9 cellular contexts compared by ENCODE assay signal in genomic region chr2:207162319-207162718, GRCh38. TPM values are rescaled to one million over a fixed set of nuclear protein-coding genes. Genes with fewer than 3 reads are reported as not detected.
DNase-seq lines count a peak whose midpoint lies in the region; ATAC-seq and TF ChIP-seq lines count a peak whose summit lies in the region.
"Had no signal": no experiment of that assay in that cellular context is flagged by ENCODE, and none has a peak within 500 bp of the region (broad histone marks: within the 10 kb centered on the region; RNA-seq: fewer than 3 reads in every experiment).

No MANE protein-coding gene starts in this region.

- H3K27me3 Mint-ChIP-seq in activated T-helper 1 cell treated with anti-CD3 and anti-CD28 coated beads, Interleukin-12 subunit alpha, Interleukin-12 subunit beta, Interleukin-2, Interleukin-4 antibody, amounts not matched to agents 30 ng/mL and 10 ng/mL and 1 ng/mL, durations not matched to agents 14 hours and 24 hours and 36 hours (ENCODE audit: insufficient read depth): no peaks in the 10 kb centered on the region

- H3K36me3 ChIP-seq in HAP-1 (replicated peaks) (no peaks in the 10 kb centered on the region), iPS-20b (ENCODE audit: insufficient read depth, low read depth, low read length) (no peaks in the 10 kb centered on the region), spleen (no peaks in the 10 kb centered on the region)

- no peaks in the 10 kb centered on the region for H3K9me3 Mint-ChIP-seq in activated T-helper 1 cell treated with anti-CD3 and anti-CD28 coated beads, Interleukin-12 subunit alpha, Interleukin-12 subunit beta, Interleukin-2, Interleukin-4 antibody, amounts not matched to agents 30 ng/mL and 10 ng/mL and 1 ng/mL, durations not matched to agents 14 hours and 24 hours and 36 hours

- no peaks in the 10 kb centered on the region for H3K9me3 ChIP-seq in HAP-1
- no peaks in the 10 kb centered on the region for H3K9me3 ChIP-seq in iPS-20b (ENCODE audit: insufficient read depth, low read depth, low read length)
- no peaks in the 10 kb centered on the region for H3K9me3 ChIP-seq in spleen

- ATAC-seq in HG02642 (IDR thresholded peaks at IDR 0.05; ENCODE audit: poor library complexity, unreplicated experiment): no peak
- ATAC-seq in HG02759 (IDR thresholded peaks at IDR 0.05; ENCODE audit: unreplicated experiment): no peak

- peaks cover 63% of the 10 kb centered on the region for H3K4me1 Mint-ChIP-seq in activated T-helper 1 cell treated with anti-CD3 and anti-CD28 coated beads, Interleukin-12 subunit alpha, Interleukin-12 subunit beta, Interleukin-2, Interleukin-4 antibody, amounts not matched to agents 30 ng/mL and 10 ng/mL and 1 ng/mL, durations not matched to agents 14 hours and 24 hours and 36 hours (ENCODE audit: low read depth)

- H3K9ac ChIP-seq in iPS-20b (ENCODE audit: low read depth, low read length): no peak overlapping the region; the same call in 1 of the 2 replicates

- H3K27ac Mint-ChIP-seq in activated T-helper 1 cell treated with anti-CD3 and anti-CD28 coated beads, Interleukin-12 subunit alpha, Interleukin-12 subunit beta, Interleukin-2, Interleukin-4 antibody, amounts not matched to agents 30 ng/mL and 10 ng/mL and 1 ng/mL, durations not matched to agents 14 hours and 24 hours and 36 hours: no peak overlapping the region

- H3K4me3 Mint-ChIP-seq in activated T-helper 1 cell treated with anti-CD3 and anti-CD28 coated beads, Interleukin-12 subunit alpha, Interleukin-12 subunit beta, Interleukin-2, Interleukin-4 antibody, amounts not matched to agents 30 ng/mL and 10 ng/mL and 1 ng/mL, durations not matched to agents 14 hours and 24 hours and 36 hours: peak overlapping the region; percentile 98

- no peak for DNase-seq in HAP-1 (ENCODE audit: low spot score in 2 of 2)
- DNase-seq in activated T-helper 1 cell treated with anti-CD3 and anti-CD28 coated beads, Interleukin-12 subunit alpha, Interleukin-12 subunit beta, Interleukin-2, Interleukin-4 antibody, amounts not matched to agents 30 ng/mL and 10 ng/mL and 1 ng/mL, durations not matched to agents 14 hours and 24 hours and 36 hours (ENCODE audit: low spot score): no peak
- no peak for DNase-seq in spleen
- no peak for DNase-seq in globus pallidus (ENCODE audit: low spot score)
- no peak for DNase-seq in GOT3 (lab: John Stamatoyannopoulos, UW)

- intact Hi-C loops in activated T-helper 1 cell treated with anti-CD3 and anti-CD28 coated beads, Interleukin-12 subunit alpha, Interleukin-12 subunit beta, Interleukin-2, Interleukin-4 antibody, amounts not matched to agents 30 ng/mL and 10 ng/mL and 1 ng/mL, durations not matched to agents 14 hours and 24 hours and 36 hours (cut with micrococcal nuclease): loop anchor here (10.0 kb wide), 1 partner anchor 1092 kb away; the partner anchor contains the start of gene IDH1
- intact Hi-C loops in spleen (cut with DNase I; ENCODE audit: low total_unique reads): loop anchor here (10.0 kb wide), 1 partner anchor 312 kb away; no protein-coding TSS in a partner anchor

- H3K36me3 Mint-ChIP-seq in activated T-helper 1 cell treated with anti-CD3 and anti-CD28 coated beads, Interleukin-12 subunit alpha, Interleukin-12 subunit beta, Interleukin-2, Interleukin-4 antibody, amounts not matched to agents 30 ng/mL and 10 ng/mL and 1 ng/mL, durations not matched to agents 14 hours and 24 hours and 36 hours (ENCODE audit: low read depth): peaks cover 11% of the 10 kb centered on the region

- H3K4me1 ChIP-seq in HAP-1 (peaks cover 35% of the 10 kb centered on the region), iPS-20b (ENCODE audit: insufficient read depth, low read length) (peaks cover 52% of the 10 kb centered on the region), spleen (peaks cover 14 to 80% (median 53%) of the 10 kb centered on the region in 6 donors)

- no peak for TF ChIP-seq CTCF in spleen (IDR thresholded peaks at IDR 0.05 in 8 of 11, conservative IDR thresholded peaks at IDR 0.05 in 3 of 11)

- in situ Hi-C loops in HAP-1 (cut with MboI; ENCODE audit: low sequenced_read_pairs): loop anchor here (10.0 to 25.0 kb wide), 2 partner anchors 178 to 300 kb away; no protein-coding TSS in a partner anchor

- H3K27me3 ChIP-seq in HAP-1 (ENCODE audit: low read depth) (no peaks in the 10 kb centered on the region), iPS-20b (ENCODE audit: insufficient read depth, low read length) (peaks cover 13% of the 10 kb centered on the region; the same call in 1 of the 2 replicates), spleen (replicated peaks in 1 of 7) (peaks cover 0 to 15% (median 0%) of the 10 kb centered on the region in 7 donors)

- peak overlapping the region; percentile 66; the same call in 1 of the 2 replicates for H3K4me3 ChIP-seq in HAP-1
- peak overlapping the region; percentile 96 for H3K4me3 ChIP-seq in iPS-20b (ENCODE audit: low read length)
- H3K4me3 ChIP-seq in spleen: peak overlapping the region in 4 of 8 donors; percentile 52 to 73 (median 65)

- 77 to 84% (median 81%) methylated on average over 8 of the region's 8 CpGs for WGBS in spleen, 5 donors

- H3K27ac ChIP-seq in iPS-20b (ENCODE audit: low read length) (no peak overlapping the region), spleen (peak overlapping the region in 7 of 8 donors; percentile 99 to 100 (median 100))

- no peak for TF ChIP-seq POLR2A in spleen (IDR thresholded peaks at IDR 0.05)

RNA-seq across cellular contexts. Expression of gene KLF7, which starts 3.4 kb away (rescaled TPM):
- 13.4 and 16.5 TPM in 2 replicates for total RNA-seq in activated T-helper 1 cell treated with anti-CD3 and anti-CD28 coated beads, Interleukin-12 subunit alpha, Interleukin-12 subunit beta, Interleukin-2, Interleukin-4 antibody, amounts not matched to agents 30 ng/mL and 10 ng/mL and 1 ng/mL, durations not matched to agents 14 hours and 24 hours and 36 hours
- 10 to 100 TPM; 23.6 to 74.4 (median 43.3) TPM for total RNA-seq in spleen
- 1 to 10 TPM; 2.9 to 3.8 (median 2.9) TPM for polyA plus RNA-seq in spleen
- total RNA-seq: HT-29 had no signal
